10 cellular contexts compared by ENCODE assay signal in the genomic region with DNA sequence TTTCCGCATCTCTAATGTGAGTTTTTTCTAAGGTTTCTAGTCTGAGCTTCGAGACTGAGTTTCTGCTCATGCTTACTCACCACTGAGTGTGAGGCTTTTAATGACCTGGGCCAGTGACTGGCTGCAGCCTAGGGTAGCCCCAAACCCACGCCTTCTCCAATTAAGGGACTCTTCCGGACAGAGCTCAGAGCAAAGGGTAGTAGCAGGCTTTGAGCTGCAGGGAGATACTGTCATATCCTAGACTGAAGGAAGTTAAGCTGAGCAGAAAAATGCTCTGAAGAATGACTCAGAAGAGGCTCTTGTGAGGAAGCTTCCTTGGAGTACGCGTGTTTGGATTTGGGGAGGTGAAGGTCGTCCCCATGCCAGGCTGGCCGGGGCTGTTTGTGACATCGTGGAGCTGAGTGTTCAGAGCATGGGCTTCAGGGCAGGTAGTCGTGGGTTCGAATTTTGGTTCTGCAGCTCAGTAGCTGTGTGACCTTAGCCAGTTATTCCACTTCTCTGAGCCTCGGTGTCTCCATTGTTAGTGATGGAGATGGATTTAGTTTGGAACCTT. TPM values are rescaled to one million over a fixed set of nuclear protein-coding genes. Genes with fewer than 3 reads are reported as not detected.
DNase-seq lines count a peak whose midpoint lies in the region; ATAC-seq and TF ChIP-seq lines count a peak whose summit lies in the region.
"Had no signal": no experiment of that assay in that cellular context is flagged by ENCODE, and none has a peak within 500 bp of the region (broad histone marks: within the 10 kb centered on the region; RNA-seq: fewer than 3 reads in every experiment).

No MANE protein-coding gene starts in this region.

- POLR2A ChIA-PET in activated CD4-positive, alpha-beta memory T cell treated with anti-CD3 and anti-CD28 coated beads, Interleukin-2, amount 10 ng/mL, durations not matched to agents 7 days and 5 days (lab: Charles Lee) = interaction anchor here (0.9 to 6.4 kb wide), 6 partner anchors 12 to 74 kb away, joined by 3 to 145 read pairs (median 3); no protein-coding TSS in a partner anchor

- no peaks in the 10 kb centered on the region for H3K27me3 Mint-ChIP-seq in activated CD4-positive, alpha-beta memory T cell treated with anti-CD3 and anti-CD28 coated beads, Interleukin-2, amount 10 ng/mL, durations not matched to agents 7 days and 5 days
- no peaks in the 10 kb centered on the region for H3K27me3 Mint-ChIP-seq in stimulated activated naive B cell treated with anti-CD40 and anti-IgM and Interleukin-4, amounts not matched to agents 10 μg/mL and 1 μg/mL and 100 μg/mL, for 72 hours

- H3K36me3 Mint-ChIP-seq in activated CD4-positive, alpha-beta memory T cell treated with anti-CD3 and anti-CD28 coated beads, Interleukin-2, amount 10 ng/mL, durations not matched to agents 7 days and 5 days (ENCODE audit: low read depth) = peaks cover 45% of the 10 kb centered on the region
- peaks cover 13 to 23% of the 10 kb centered on the region in 2 donors for H3K36me3 Mint-ChIP-seq in stimulated activated naive B cell treated with anti-CD40 and anti-IgM and Interleukin-4, amounts not matched to agents 10 μg/mL and 1 μg/mL and 100 μg/mL, for 72 hours

- H3K4me1 Mint-ChIP-seq in activated CD4-positive, alpha-beta memory T cell treated with anti-CD3 and anti-CD28 coated beads, Interleukin-2, amount 10 ng/mL, durations not matched to agents 7 days and 5 days = peaks cover 63% of the 10 kb centered on the region
- peaks cover 29 to 40% of the 10 kb centered on the region in 2 donors for H3K4me1 Mint-ChIP-seq in stimulated activated naive B cell treated with anti-CD40 and anti-IgM and Interleukin-4, amounts not matched to agents 10 μg/mL and 1 μg/mL and 100 μg/mL, for 72 hours

- TF ChIP-seq CTCF in HL-60 (IDR thresholded peaks at IDR 0.05; ENCODE audit: insufficient read depth, low read length) = no peak
- TF ChIP-seq CTCF in foreskin fibroblast (IDR thresholded peaks at IDR 0.05; ENCODE audit: low read depth, low read length) = no peak

- H3K4me3 ChIP-seq in HL-60 (replicated peaks; ENCODE audit: insufficient read depth, low read length) (no peak overlapping the region), foreskin fibroblast (ENCODE audit: low read depth in 1 of 2, low read length in 2 of 2) (no peak overlapping the region)

- H3K9me3 Mint-ChIP-seq in activated CD4-positive, alpha-beta memory T cell treated with anti-CD3 and anti-CD28 coated beads, Interleukin-2, amount 10 ng/mL, durations not matched to agents 7 days and 5 days = no peaks in the 10 kb centered on the region
- H3K9me3 Mint-ChIP-seq in stimulated activated naive B cell treated with anti-CD40 and anti-IgM and Interleukin-4, amounts not matched to agents 10 μg/mL and 1 μg/mL and 100 μg/mL, for 72 hours = no peaks in the 10 kb centered on the region

- no peaks in the 10 kb centered on the region for H3K27me3 ChIP-seq in HL-60 (ENCODE audit: insufficient read depth, poor library complexity, severe bottlenecking)

- peak overlapping the region; percentile 71 for H3K27ac Mint-ChIP-seq in activated CD4-positive, alpha-beta memory T cell treated with anti-CD3 and anti-CD28 coated beads, Interleukin-2, amount 10 ng/mL, durations not matched to agents 7 days and 5 days
- H3K27ac Mint-ChIP-seq in stimulated activated naive B cell treated with anti-CD40 and anti-IgM and Interleukin-4, amounts not matched to agents 10 μg/mL and 1 μg/mL and 100 μg/mL, for 72 hours = no peak overlapping the region

- 0 out of 2 replicates have a peak overlapping the region, but pooled peaks have one; percentile 12 for H3K27ac ChIP-seq in HL-60 (replicated peaks)

- DNase-seq in AG08395 (ENCODE audit: low spot score) = peak; percentile 78
- peak in 1 of 2 experiments; percentile 35 for DNase-seq in HL-60 (ENCODE audit: low read depth in 1 of 2, low spot score in 1 of 2)
- no peak for DNase-seq in activated CD4-positive, alpha-beta memory T cell treated with anti-CD3 and anti-CD28 coated beads, Interleukin-2, amount 10 ng/mL, durations not matched to agents 7 days and 5 days
- DNase-seq in foreskin fibroblast = peak; percentile 76 to 83
- DNase-seq in activated gamma-delta T cell treated with Interleukin-2 at 50 U/mL for 16 hours = no peak
- DNase-seq in stimulated activated naive B cell treated with anti-CD40 and anti-IgM and Interleukin-4, amounts not matched to agents 10 μg/mL and 1 μg/mL and 100 μg/mL, for 72 hours = no peak
- DNase-seq: GF-D8, NCI-H1930 had no signal

- CTCF ChIA-PET in activated CD4-positive, alpha-beta memory T cell treated with anti-CD3 and anti-CD28 coated beads, Interleukin-2, amount 10 ng/mL, durations not matched to agents 7 days and 5 days (lab: Charles Lee) = interaction anchor here (0.7 to 1.4 kb wide), 3 partner anchors 10 to 47 kb away, joined by 3 to 7 read pairs (median 6); no protein-coding TSS in a partner anchor

- H3K4me3 Mint-ChIP-seq in activated CD4-positive, alpha-beta memory T cell treated with anti-CD3 and anti-CD28 coated beads, Interleukin-2, amount 10 ng/mL, durations not matched to agents 7 days and 5 days = peak overlapping the region; percentile 40
- no peak overlapping the region for H3K4me3 Mint-ChIP-seq in stimulated activated naive B cell treated with anti-CD40 and anti-IgM and Interleukin-4, amounts not matched to agents 10 μg/mL and 1 μg/mL and 100 μg/mL, for 72 hours

- ATAC-seq in GM21619 (IDR thresholded peaks at IDR 0.05; ENCODE audit: unreplicated experiment) (no peak), HG03045 (IDR thresholded peaks at IDR 0.05; ENCODE audit: unreplicated experiment) (no peak)
- ATAC-seq in stimulated activated naive B cell treated with anti-CD40 and anti-IgM and Interleukin-4, amounts not matched to agents 10 μg/mL and 1 μg/mL and 100 μg/mL, for 72 hours (replicated peaks) = no peak

RNA-seq across cellular contexts. Expression of a gene that starts 3.5 kb away (rescaled TPM):
- 10 to 100 TPM; 86.4 to 87.6 TPM for total RNA-seq in activated CD4-positive, alpha-beta memory T cell treated with anti-CD3 and anti-CD28 coated beads, Interleukin-2, amount 10 ng/mL, durations not matched to agents 7 days and 5 days

RNA-seq across cellular contexts. Expression of a gene that starts 3.7 kb away (rescaled TPM):
- total RNA-seq in activated CD4-positive, alpha-beta memory T cell treated with anti-CD3 and anti-CD28 coated beads, Interleukin-2, amount 10 ng/mL, durations not matched to agents 7 days and 5 days = 10 to 100 TPM; 61.6 to 66.2 TPM

RNA-seq across cellular contexts. Expression of a gene that starts 14.8 kb away (rescaled TPM):
- 10 to 100 TPM; 54.6 to 56.9 TPM for total RNA-seq in activated CD4-positive, alpha-beta memory T cell treated with anti-CD3 and anti-CD28 coated beads, Interleukin-2, amount 10 ng/mL, durations not matched to agents 7 days and 5 days

RNA-seq across cellular contexts. Expression of a gene that starts 35.8 kb away (rescaled TPM):
- 10 to 100 TPM; 29.0 to 30.8 TPM for total RNA-seq in activated CD4-positive, alpha-beta memory T cell treated with anti-CD3 and anti-CD28 coated beads, Interleukin-2, amount 10 ng/mL, durations not matched to agents 7 days and 5 days

Comparison
In these comparisons a context has a peak if more than half of its experiments do, and no peak if none do; other contexts are left out.
1. DNase-seq: peak in AG08395 (single experiment) and foreskin fibroblast (2 of 2); none in activated CD4-positive, alpha-beta memory T cell treated with anti-CD3 and anti-CD28 coated beads, Interleukin-2, amount 10 ng/mL, durations not matched to agents 7 days and 5 days (single experiment), activated gamma-delta T cell treated with Interleukin-2 at 50 U/mL for 16 hours (single experiment) and stimulated activated naive B cell treated with anti-CD40 and anti-IgM and Interleukin-4, amounts not matched to agents 10 μg/mL and 1 μg/mL and 100 μg/mL, for 72 hours (single experiment).